Comparison of ENCODE assay signal across 9 cellular contexts in genomic region chr9:89309166-89309565, GRCh38. TPM values are rescaled to one million over a fixed set of nuclear protein-coding genes. Genes with fewer than 3 reads are reported as not detected.
DNase-seq lines count a peak whose midpoint lies in the region; ATAC-seq and TF ChIP-seq lines count a peak whose summit lies in the region.
"Had no signal": no experiment of that assay in that cellular context is flagged by ENCODE, and none has a peak within 500 bp of the region (broad histone marks: within the 10 kb centered on the region; RNA-seq: fewer than 3 reads in every experiment).

No MANE protein-coding gene starts in this region.

- CTCF ChIA-PET in CD4-positive, alpha-beta memory T cell (lab: Charles Lee; ENCODE audit: partially characterized antibody), result no interaction called here

- no peak overlapping the region for H3K4me3 ChIP-seq in CD4-positive, alpha-beta memory T cell (ENCODE audit: low read length in 2 of 2)
- H3K4me3 ChIP-seq in LNCaP clone FGC (ENCODE audit: low read depth, low read length), result peak overlapping the region; percentile 88
- H3K4me3 ChIP-seq in osteoblast (ENCODE audit: insufficient read depth, low read length), result no peak overlapping the region

- no peak for TF ChIP-seq CTCF in LNCaP clone FGC (IDR thresholded peaks at IDR 0.05; ENCODE audit: control insufficient read depth, extremely low read depth, insufficient read depth)
- no peak for TF ChIP-seq CTCF in chondrocyte (IDR thresholded peaks at IDR 0.05)
- no peak for TF ChIP-seq CTCF in osteoblast (IDR thresholded peaks at IDR 0.05; ENCODE audit: extremely low read depth, low read depth, low read length)

- peak overlapping the region in 6 of 8 donors; percentile 13 to 98 (median 82) for H3K4me3 Mint-ChIP-seq in CD4-positive, alpha-beta memory T cell
- H3K4me3 Mint-ChIP-seq in chondrocyte (ENCODE audit: unreplicated experiment), result no peak overlapping the region

- peaks cover 0 to 3% (median 0%) of the 10 kb centered on the region in 8 donors for H3K9me3 Mint-ChIP-seq in CD4-positive, alpha-beta memory T cell
- H3K9me3 Mint-ChIP-seq in chondrocyte (ENCODE audit: low read depth), result no peaks in the 10 kb centered on the region

- POLR2A ChIA-PET in CD4-positive, alpha-beta memory T cell (lab: Charles Lee; ENCODE audit: partially characterized antibody), result interaction anchor here (1.8 kb wide), 1 partner anchor 240 kb away, joined by 6 read pairs; no protein-coding TSS in a partner anchor

- H2AFZ ChIP-seq in osteoblast (ENCODE audit: low read length), result no peak overlapping the region

- H3K27me3 ChIP-seq in CD4-positive, alpha-beta memory T cell (ENCODE audit: insufficient read depth, low read length), result no peaks in the 10 kb centered on the region
- no peaks in the 10 kb centered on the region for H3K27me3 ChIP-seq in osteoblast (ENCODE audit: insufficient read depth, low read length)

- H3K4me2 ChIP-seq in osteoblast (ENCODE audit: insufficient read depth, low read length), result peak overlapping the region; percentile 97

- H3K27ac Mint-ChIP-seq in CD4-positive, alpha-beta memory T cell, result peak overlapping the region; percentile 97 to 100 (median 99)
- peak overlapping the region; percentile 100 for H3K27ac Mint-ChIP-seq in chondrocyte (ENCODE audit: unreplicated experiment)

- peaks cover 36% of the 10 kb centered on the region for H3K4me1 ChIP-seq in CD4-positive, alpha-beta memory T cell (ENCODE audit: insufficient read depth, low read length)
- peaks cover 24% of the 10 kb centered on the region for H3K4me1 ChIP-seq in osteoblast (ENCODE audit: insufficient read depth, low read length)

- no peaks in the 10 kb centered on the region for H3K9me3 ChIP-seq in CD4-positive, alpha-beta memory T cell (ENCODE audit: control insufficient read depth in 1 of 2, low read length in 2 of 2)
- no peaks in the 10 kb centered on the region for H3K9me3 ChIP-seq in osteoblast (ENCODE audit: low read depth, low read length)

- intact Hi-C loops in CD4-positive, alpha-beta memory T cell (cut with micrococcal nuclease), result no loop called here

- H4K20me1 ChIP-seq in osteoblast (ENCODE audit: insufficient read depth, low read length), result peaks cover 4% of the 10 kb centered on the region

- ATAC-seq in HG02588 (IDR thresholded peaks at IDR 0.05; ENCODE audit: unreplicated experiment), result no peak

- no peak for DNase-seq in CD4-positive, alpha-beta memory T cell
- DNase-seq in LNCaP clone FGC (ENCODE audit: low read depth) (no peak), chondrocyte (ENCODE audit: low spot score) (no peak), osteoblast (ENCODE audit: insufficient read length, low spot score, missing footprints) (no peak), DMS53 treated with DMSO at 0.1 percent for 48 hours (lab: John Stamatoyannopoulos, UW; ENCODE audit: unreplicated experiment) (no peak)
- DNase-seq in stimulated activated CD8-positive, alpha-beta memory T cell treated with anti-CD3 and anti-CD28 coated beads, Interleukin-4, amount 100 ng/mL, for 48 hours, result no peak
- DNase-seq in activated effector memory CD4-positive, alpha-beta T cell treated with anti-CD3 and anti-CD28 coated beads, Interleukin-2, amount 50 U/mL, for 16 hours, result no peak
- DNase-seq: NCI-H526 had no signal

- peak overlapping the region; percentile 96 for H3K27ac ChIP-seq in CD4-positive, alpha-beta memory T cell (ENCODE audit: low read depth, low read length)
- H3K27ac ChIP-seq in osteoblast (ENCODE audit: low read depth, low read length), result no peak overlapping the region

- H3K4me1 Mint-ChIP-seq in CD4-positive, alpha-beta memory T cell, result peaks cover 14 to 40% (median 26%) of the 10 kb centered on the region in 4 donors
- H3K4me1 Mint-ChIP-seq in chondrocyte (ENCODE audit: low read depth), result peaks cover 27% of the 10 kb centered on the region

- H3K36me3 Mint-ChIP-seq in CD4-positive, alpha-beta memory T cell, result peaks cover 0 to 9% of the 10 kb centered on the region in 2 donors
- H3K36me3 Mint-ChIP-seq in chondrocyte (ENCODE audit: low read depth), result no peaks in the 10 kb centered on the region

- H3K27me3 Mint-ChIP-seq in CD4-positive, alpha-beta memory T cell, result peaks cover 1 to 2% of the 10 kb centered on the region in 2 donors
- H3K27me3 Mint-ChIP-seq in chondrocyte (ENCODE audit: low read depth), result no peaks in the 10 kb centered on the region

- peaks cover 36% of the 10 kb centered on the region for H3K79me2 ChIP-seq in osteoblast (ENCODE audit: insufficient read depth, low read length)

- no peaks in the 10 kb centered on the region for H3K36me3 ChIP-seq in CD4-positive, alpha-beta memory T cell (ENCODE audit: insufficient read depth, low read length)
- no peaks in the 10 kb centered on the region for H3K36me3 ChIP-seq in osteoblast (ENCODE audit: insufficient read depth, low read length)

RNA-seq across cellular contexts. Expression of gene CKS2, which starts 1.8 kb away (rescaled TPM):
- total RNA-seq in CD4-positive, alpha-beta memory T cell, result 1 to 10 TPM; 6.5 to 8.5 TPM
- polyA plus RNA-seq in CD4-positive, alpha-beta memory T cell, result 10 to 100 TPM; 24.3 to 35.4 TPM
- total RNA-seq in chondrocyte, result 22.6 to 24.5 TPM (median 24.0 TPM) in 3 replicates
- 17.0 and 18.6 TPM in 2 replicates for total RNA-seq in osteoblast

RNA-seq across cellular contexts. Expression of gene SECISBP2, which starts 9.1 kb away (rescaled TPM):
- 100 to 1,000 TPM in 1 of 2 experiments, 10 to 100 TPM in 1; 96.5 to 112 TPM for total RNA-seq in CD4-positive, alpha-beta memory T cell
- 10 to 100 TPM; 12.5 to 23.3 TPM for polyA plus RNA-seq in CD4-positive, alpha-beta memory T cell
- 15.1 to 20.7 TPM (median 16.0 TPM) in 3 replicates for total RNA-seq in chondrocyte
- 30.6 and 30.8 TPM in 2 replicates for total RNA-seq in osteoblast
